In genomic region chr9:115672477-115673316, GRCh38 we compare ENCODE assay signal across 11 cellular contexts.
DNase-seq lines count a peak whose midpoint lies in the region; ATAC-seq, FAIRE-seq and TF ChIP-seq lines count a peak whose summit lies in the region.
"Had no signal": no experiment of that assay in that cellular context is flagged by ENCODE, and none has a peak within 500 bp of the region (broad histone marks: within the 10 kb centered on the region; RNA-seq: fewer than 3 reads in every experiment).

No MANE protein-coding gene starts in this region.

- no TSS peak for BruUV-seq in HepG2 (replicated peaks; lab: Mats Ljungman, UMichigan)

- in situ Hi-C loops in HepG2 (cut with HindIII; ENCODE audit: extremely low pct_ligation_motif_present, low pct_unique_long_range_greater_than_20kb) (no loop called here), brain microvascular endothelial cell (cut with HindIII; ENCODE audit: low pct_ligation_motif_present, low sequenced_read_pairs) (no loop called here)

- H3K27ac ChIP-seq in HepG2 (ENCODE audit: extremely low read length, insufficient read depth, low read length) (no peak overlapping the region), right lobe of liver (no peak overlapping the region), brain microvascular endothelial cell (peak overlapping the region; percentile 100), spleen (no peak overlapping the region)
- H3K27ac ChIP-seq: BLaER1 treated with 17β-estradiol and CSF1 and Interleukin-3, amounts not matched to agents 10 nM and 100 nM had no signal

- TF ChIP-seq RAD21 in HepG2 (CRISPR knock-in tag; IDR thresholded peaks at IDR 0.05) = no peak

- no peak overlapping the region for H3K4me3 Mint-ChIP-seq in stimulated activated naive CD8-positive, alpha-beta T cell treated with anti-CD3 and anti-CD28 coated beads, Interleukin-15, amount 100 ng/mL, for 72 hours
- H3K4me3 Mint-ChIP-seq: T-helper 2 cell treated with Interferon-gamma antibody and Interleukin-4, amounts not matched to agents 5 μg/mL and 100 μg/mL, for 36 hours had no signal

- TF ChIP-seq CTCF in HepG2 (CRISPR knock-in tag; IDR thresholded peaks at IDR 0.05) (no peak), right lobe of liver (IDR thresholded peaks at IDR 0.05) (no peak), brain microvascular endothelial cell (IDR thresholded peaks at IDR 0.05; ENCODE audit: low read depth, low read length, missing control alignments) (no peak), spleen (IDR thresholded peaks at IDR 0.05 in 8 of 11, conservative IDR thresholded peaks at IDR 0.05 in 3 of 11) (no peak)

- TF ChIP-seq EP300 in HepG2 (IDR thresholded peaks at IDR 0.05; ENCODE audit: low read depth in 2 of 2, low read length in 2 of 2) = no peak
- TF ChIP-seq EP300 in HepG2 (CRISPR knock-in tag; IDR thresholded peaks at IDR 0.05; ENCODE audit: borderline replicate concordance) = no peak

- POLR2A ChIA-PET in HepG2 (lab: Yijun Ruan, JAX) = no interaction called here

- no peak overlapping the region for H2AFZ ChIP-seq in HepG2 (ENCODE audit: low read length)

- H3K9me3 Mint-ChIP-seq in stimulated activated naive CD8-positive, alpha-beta T cell treated with anti-CD3 and anti-CD28 coated beads, Interleukin-15, amount 100 ng/mL, for 72 hours = peaks cover 5 to 12% of the 10 kb centered on the region in 2 donors
- H3K9me3 Mint-ChIP-seq: T-helper 2 cell treated with Interferon-gamma antibody and Interleukin-4, amounts not matched to agents 5 μg/mL and 100 μg/mL, for 36 hours had no signal

- ATAC-seq in HepG2 (no peak), right lobe of liver (no peak), HG02642 (IDR thresholded peaks at IDR 0.05; ENCODE audit: poor library complexity, unreplicated experiment) (no peak)
- no peak for ATAC-seq in activated CD4-positive, CD25-positive, alpha-beta regulatory T cell treated with anti-CD3 and anti-CD28 coated beads, Interleukin-2, amount 50 U/mL, for 24 hours
- no peak for ATAC-seq in stimulated activated naive CD8-positive, alpha-beta T cell treated with anti-CD3 and anti-CD28 coated beads, Interleukin-15, amount 100 ng/mL, for 72 hours

- no peaks in the 10 kb centered on the region for H3K36me3 ChIP-seq in HepG2 (replicated peaks in 1 of 2; ENCODE audit: control insufficient read depth in 1 of 2, insufficient read depth in 2 of 2, low read length in 2 of 2)
- H3K36me3 ChIP-seq in right lobe of liver = no peaks in the 10 kb centered on the region
- no peaks in the 10 kb centered on the region for H3K36me3 ChIP-seq in brain microvascular endothelial cell (replicated peaks)
- H3K36me3 ChIP-seq in spleen = no peaks in the 10 kb centered on the region
- H3K36me3 ChIP-seq: BLaER1 treated with 17β-estradiol and CSF1 and Interleukin-3, amounts not matched to agents 10 nM and 100 nM had no signal

- CTCF ChIA-PET in HepG2 (lab: Yijun Ruan, JAX; ENCODE audit: low intra/inter-chr PET ratio, low total read pairs) = no interaction called here

- TF ChIP-seq POLR2A in HepG2 (IDR thresholded peaks at IDR 0.05; ENCODE audit: insufficient read depth in 1 of 2, low read depth in 2 of 2, low read length in 2 of 2) (no peak), right lobe of liver (IDR thresholded peaks at IDR 0.05) (no peak), spleen (IDR thresholded peaks at IDR 0.05) (no peak)

- no peak overlapping the region for H3K4me2 ChIP-seq in HepG2 (ENCODE audit: low read depth, low read length)
- H3K4me2 ChIP-seq: BLaER1 treated with 17β-estradiol and CSF1 and Interleukin-3, amounts not matched to agents 10 nM and 100 nM had no signal

- WGBS in HepG2 (ENCODE audit: low lambda C conversion rate) = 6% methylated on average over 7 of the region's 7 CpGs
- 31% methylated on average over 6 of the region's 7 CpGs for WGBS in right lobe of liver (ENCODE audit: insufficient coverage, low coverage, low lambda C conversion rate, missing lambda C conversion rate)
- WGBS in spleen, 5 donors = 53 to 60% (median 57%) methylated on average over 7 of the region's 7 CpGs

- no peak for FAIRE-seq in HepG2 (lab: Jason Lieb, UNC)

- H3K9me3 ChIP-seq in HepG2 (ENCODE audit: low read length) (no peaks in the 10 kb centered on the region), right lobe of liver (no peaks in the 10 kb centered on the region), spleen (peaks cover 0 to 9% (median 0%) of the 10 kb centered on the region in 8 donors)

- DNase-seq in HepG2 (ENCODE audit: low spot score) (peak; percentile 1), right lobe of liver (no peak), brain microvascular endothelial cell (peak; percentile 97), kidney glomerular epithelial cell (lab: John Stamatoyannopoulos, UW) (peak; percentile 98), spleen (no peak)
- no peak for DNase-seq in stimulated activated naive CD8-positive, alpha-beta T cell treated with anti-CD3 and anti-CD28 coated beads, Interleukin-15, amount 100 ng/mL, for 72 hours
- DNase-seq: central memory CD4-positive, alpha-beta T cell had no signal

- no peaks in the 10 kb centered on the region for H3K27me3 ChIP-seq in HepG2 (ENCODE audit: control insufficient read depth in 1 of 2, insufficient read depth in 2 of 2, low read length in 2 of 2)
- no peaks in the 10 kb centered on the region for H3K27me3 ChIP-seq in right lobe of liver
- no peaks in the 10 kb centered on the region for H3K27me3 ChIP-seq in brain microvascular endothelial cell (replicated peaks)
- no peaks in the 10 kb centered on the region for H3K27me3 ChIP-seq in spleen (replicated peaks in 1 of 7)
- H3K27me3 ChIP-seq: BLaER1 treated with 17β-estradiol and CSF1 and Interleukin-3, amounts not matched to agents 10 nM and 100 nM had no signal

- intact Hi-C loops in HepG2 (cut with micrococcal nuclease; ENCODE audit: unreplicated experiment) = no loop called here
- intact Hi-C loops in right lobe of liver (cut with DNase I) = no loop called here
- intact Hi-C loops in spleen (cut with DNase I; ENCODE audit: low total_unique reads) = no loop called here

- H3K4me1 ChIP-seq in HepG2 (ENCODE audit: insufficient read depth, low read length) (no peaks in the 10 kb centered on the region), right lobe of liver (no peaks in the 10 kb centered on the region), spleen (no peaks in the 10 kb centered on the region)
- H3K4me1 ChIP-seq: BLaER1 treated with 17β-estradiol and CSF1 and Interleukin-3, amounts not matched to agents 10 nM and 100 nM had no signal

- H3K4me1 Mint-ChIP-seq in stimulated activated naive CD8-positive, alpha-beta T cell treated with anti-CD3 and anti-CD28 coated beads, Interleukin-15, amount 100 ng/mL, for 72 hours = no peaks in the 10 kb centered on the region

- H3K27ac Mint-ChIP-seq in stimulated activated naive CD8-positive, alpha-beta T cell treated with anti-CD3 and anti-CD28 coated beads, Interleukin-15, amount 100 ng/mL, for 72 hours = peak overlapping the region in 1 of 2 donors; percentile 39
- H3K27ac Mint-ChIP-seq: T-helper 2 cell treated with Interferon-gamma antibody and Interleukin-4, amounts not matched to agents 5 μg/mL and 100 μg/mL, for 36 hours had no signal

- H3K27me3 Mint-ChIP-seq in stimulated activated naive CD8-positive, alpha-beta T cell treated with anti-CD3 and anti-CD28 coated beads, Interleukin-15, amount 100 ng/mL, for 72 hours = no peaks in the 10 kb centered on the region

- no peak overlapping the region for H3K4me3 ChIP-seq in HepG2 (replicated peaks in 1 of 3; ENCODE audit: insufficient read depth in 1 of 3, low read depth in 2 of 3, low read length in 3 of 3)
- H3K4me3 ChIP-seq in right lobe of liver = no peak overlapping the region
- no peak overlapping the region for H3K4me3 ChIP-seq in brain microvascular endothelial cell (ENCODE audit: low read depth, low read length)
- no peak overlapping the region for H3K4me3 ChIP-seq in spleen
- H3K4me3 ChIP-seq: BLaER1 treated with 17β-estradiol and CSF1 and Interleukin-3, amounts not matched to agents 10 nM and 100 nM had no signal

- no peaks in the 10 kb centered on the region for H3K79me2 ChIP-seq in HepG2 (ENCODE audit: insufficient read depth, low read length)

- no peaks in the 10 kb centered on the region for H4K20me1 ChIP-seq in HepG2 (ENCODE audit: insufficient read depth, low read length)
- H4K20me1 ChIP-seq: BLaER1 treated with 17β-estradiol and CSF1 and Interleukin-3, amounts not matched to agents 10 nM and 100 nM had no signal

- H3K9ac ChIP-seq in HepG2 (ENCODE audit: insufficient read depth, low read depth, low read length) = no peak overlapping the region
- H3K9ac ChIP-seq: BLaER1 treated with 17β-estradiol and CSF1 and Interleukin-3, amounts not matched to agents 10 nM and 100 nM had no signal

TF ChIP-seq in HepG2, 621 proteins besides CTCF, POLR2A, EP300 and RAD21 (continues in another document):
- no peak for TF ChIP-seq TRIM22 (IDR thresholded peaks at IDR 0.05)

Comparison
In these comparisons a context has a peak if more than half of its experiments do, and no peak if none do; other contexts are left out.
1. DNase-seq: peak in HepG2 (single experiment), brain microvascular endothelial cell (single experiment) and kidney glomerular epithelial cell (single experiment); none in right lobe of liver (0 of 3), spleen (single experiment) and stimulated activated naive CD8-positive, alpha-beta T cell treated with anti-CD3 and anti-CD28 coated beads, Interleukin-15, amount 100 ng/mL, for 72 hours (0 of 2).